In genomic region chr2:218659258-218659987, GRCh38 we compare ENCODE assay signal across 8 cellular contexts. TPM values are rescaled to one million over a fixed set of nuclear protein-coding genes. Genes with fewer than 3 reads are reported as not detected.
A peak's percentile ranks its signal among the peaks of the same experiment; 100 is the strongest.
DNase-seq lines count a peak whose midpoint lies in the region; ATAC-seq, FAIRE-seq and TF ChIP-seq lines count a peak whose summit lies in the region.

Gene BCS1L (plus strand): TSS chr2:218659683. CDS start chr2:218660988, 1,305 bp downstream.
Gene ZNF142 (minus strand): TSS chr2:218659623. CDS start chr2:218656429, 3,194 bp downstream.

- H3K4me3 ChIP-seq in GM12865 (ENCODE audit: low read depth, low read length) = peak within 1 kb of the TSS; percentile 84
- H3K4me3 ChIP-seq in pancreas = peak within 1 kb of the TSS; percentile 75 to 95 (median 82)
- peak within 1 kb of the TSS; percentile 77 to 85 (median 84) for H3K4me3 ChIP-seq in thyroid gland (replicated peaks in 1 of 3)

- peak; percentile 26 for FAIRE-seq in pancreas (lab: Jason Lieb, UNC)

- no peaks in the 10 kb centered on the region for H3K27me3 ChIP-seq in pancreas
- no peaks in the 10 kb centered on the region for H3K27me3 ChIP-seq in thyroid gland

- H3K36me3 Mint-ChIP-seq in activated naive CD8-positive, alpha-beta T cell treated with anti-CD3 and anti-CD28 coated beads, Interleukin-2, amount 10 ng/mL, durations not matched to agents 7 days and 5 days = peaks cover 9% of the 10 kb centered on the region

- peaks cover 0 to 42% (median 17%) of the 10 kb centered on the region in 3 donors for H3K36me3 ChIP-seq in pancreas
- H3K36me3 ChIP-seq in thyroid gland = peaks cover 37 to 44% of the 10 kb centered on the region in 2 donors

- POLR2A ChIA-PET in activated naive CD8-positive, alpha-beta T cell treated with anti-CD3 and anti-CD28 coated beads, Interleukin-2, amount 10 ng/mL, durations not matched to agents 7 days and 5 days (lab: Charles Lee) = interaction anchor here (0.6 to 5.1 kb wide), 15 partner anchors 9 to 627 kb away, joined by 3 to 53 read pairs (median 3); partner anchors contain the start of genes RNF25, STK36 and TTLL4

- H3K27ac ChIP-seq in pancreas (peak within 1 kb of the TSS in 3 of 4 donors; percentile 18 to 53 (median 48)), thyroid gland (peak within 1 kb of the TSS in 2 of 3 donors; percentile 36 to 70)

- no peaks in the 10 kb centered on the region for H3K9me3 Mint-ChIP-seq in activated naive CD8-positive, alpha-beta T cell treated with anti-CD3 and anti-CD28 coated beads, Interleukin-2, amount 10 ng/mL, durations not matched to agents 7 days and 5 days

- peak within 1 kb of the TSS; percentile 96 for H3K27ac Mint-ChIP-seq in activated naive CD8-positive, alpha-beta T cell treated with anti-CD3 and anti-CD28 coated beads, Interleukin-2, amount 10 ng/mL, durations not matched to agents 7 days and 5 days

- TF ChIP-seq POLR2A in thyroid gland (IDR thresholded peaks at IDR 0.05) = peak in 1 of 2 donors; percentile 61

- peaks cover 28% of the 10 kb centered on the region for H3K4me1 Mint-ChIP-seq in activated naive CD8-positive, alpha-beta T cell treated with anti-CD3 and anti-CD28 coated beads, Interleukin-2, amount 10 ng/mL, durations not matched to agents 7 days and 5 days

- peak; percentile 94 for DNase-seq in GM12865 (ENCODE audit: low read depth)
- DNase-seq in NCI-H1417 treated with DMSO at 0.1 percent for 48 hours (lab: John Stamatoyannopoulos, UW) = peak; percentile 31
- DNase-seq in SW 1271 (lab: John Stamatoyannopoulos, UW) = peak; percentile 75 to 90
- DNase-seq in activated naive CD8-positive, alpha-beta T cell treated with anti-CD3 and anti-CD28 coated beads, Interleukin-2, amount 10 ng/mL, durations not matched to agents 7 days and 5 days = peak; percentile 91
- peak; percentile 96 for DNase-seq in Right ventricle myocardium superior
- DNase-seq in pancreas = peak; percentile 83 to 95 (median 90)
- DNase-seq in thyroid gland = peak; percentile 93 to 94

- ATAC-seq in HG02759 (IDR thresholded peaks at IDR 0.05; ENCODE audit: unreplicated experiment) (peak; percentile 97), Right ventricle myocardium superior (ENCODE audit: poor library complexity) (peak; percentile 96), pancreas (peak; percentile 97 to 99 (median 98))
- peak; percentile 94 for ATAC-seq in activated naive CD8-positive, alpha-beta T cell treated with anti-CD3 and anti-CD28 coated beads, Interleukin-2, amount 10 ng/mL, durations not matched to agents 7 days and 5 days (ENCODE audit: low read depth)

- 0 to 1% methylated on average over 45 to 49 of the region's 49 CpGs for WGBS in pancreas, 2 donors
- WGBS in thyroid gland, 2 donors = 0 to 1% methylated on average over 22 to 29 of the region's 49 CpGs

- intact Hi-C loops in Right ventricle myocardium superior (cut with DNase I) (loop anchor here (10.0 kb wide), 1 partner anchor 95 kb away; the partner anchor contains the start of genes CNOT9 and USP37), pancreas (cut with DNase I) (loop anchor here in 1 of 3 donors (10.0 kb wide), 1 partner anchor 255 kb away; no protein-coding TSS in a partner anchor), thyroid gland (cut with DNase I) (loop anchor here (10.0 kb wide), 1 partner anchor 255 kb away; no protein-coding TSS in a partner anchor)

- H3K27me3 Mint-ChIP-seq in activated naive CD8-positive, alpha-beta T cell treated with anti-CD3 and anti-CD28 coated beads, Interleukin-2, amount 10 ng/mL, durations not matched to agents 7 days and 5 days = no peaks in the 10 kb centered on the region

- H3K9me3 ChIP-seq in pancreas (no peaks in the 10 kb centered on the region), thyroid gland (no peaks in the 10 kb centered on the region)

- H3K4me3 Mint-ChIP-seq in activated naive CD8-positive, alpha-beta T cell treated with anti-CD3 and anti-CD28 coated beads, Interleukin-2, amount 10 ng/mL, durations not matched to agents 7 days and 5 days = peak within 1 kb of the TSS; percentile 98

- TF ChIP-seq CTCF in GM12865 (IDR thresholded peaks at IDR 0.05; ENCODE audit: insufficient read depth, low read depth, low read length, missing control alignments) = no peak
- no peak for TF ChIP-seq CTCF in pancreas (IDR thresholded peaks at IDR 0.05)
- TF ChIP-seq CTCF in thyroid gland (IDR thresholded peaks at IDR 0.05) = no peak

- H3K4me1 ChIP-seq in pancreas (peaks cover 0 to 15% (median 11%) of the 10 kb centered on the region in 3 donors), thyroid gland (peaks cover 6 to 15% of the 10 kb centered on the region in 2 donors)

RNA-seq across cellular contexts. Expression of gene BCS1L, which starts in this region (rescaled TPM):
- 10 to 100 TPM; 46.7 to 49.3 TPM for total RNA-seq in activated naive CD8-positive, alpha-beta T cell treated with anti-CD3 and anti-CD28 coated beads, Interleukin-2, amount 10 ng/mL, durations not matched to agents 7 days and 5 days
- total RNA-seq in Right ventricle myocardium superior (47.6 TPM), pancreas (10 to 100 TPM; 16.3 to 34.1 (median 23.1) TPM), thyroid gland (10 to 100 TPM; 17.7 to 38.9 (median 26.5) TPM)
- 100 to 1,000 TPM in 1 of 2 donors, 10 to 100 TPM in 1; 84.2 to 110 TPM for polyA plus RNA-seq in pancreas

RNA-seq across cellular contexts. Expression of gene ZNF142, which starts in this region (rescaled TPM):
- 10 to 100 TPM; 48.6 TPM for total RNA-seq in activated naive CD8-positive, alpha-beta T cell treated with anti-CD3 and anti-CD28 coated beads, Interleukin-2, amount 10 ng/mL, durations not matched to agents 7 days and 5 days
- total RNA-seq in Right ventricle myocardium superior = 20.5 TPM
- total RNA-seq in pancreas = 10 to 100 TPM in 3 of 6 donors, 1 to 10 TPM in 3; 8.6 to 16.7 (median 9.9) TPM
- polyA plus RNA-seq in pancreas = 10 to 100 TPM in 1 of 2 donors, 1 to 10 TPM in 1; 7.9 to 13.8 TPM
- 10 to 100 TPM; 15.5 to 33.4 (median 24.0) TPM for total RNA-seq in thyroid gland

Comparison
In these comparisons a context has a peak if more than half of its experiments do, and no peak if none do; other contexts are left out.
1. Peak in every context shown above with its lines: DNase-seq, ATAC-seq, H3K4me3 ChIP-seq and H3K27ac ChIP-seq.
2. DNase-seq: peak in every context shown above with its lines; median percentile 96 in Right ventricle myocardium superior; 94 in GM12865; 94 in thyroid gland; 91 in activated naive CD8-positive, alpha-beta T cell treated with anti-CD3 and anti-CD28 coated beads, Interleukin-2, amount 10 ng/mL, durations not matched to agents 7 days and 5 days; 90 in pancreas; 82 in SW 1271; 31 in NCI-H1417 treated with DMSO at 0.1 percent for 48 hours.